ENCODE assay signal across 24 cellular contexts in the genomic region with DNA sequence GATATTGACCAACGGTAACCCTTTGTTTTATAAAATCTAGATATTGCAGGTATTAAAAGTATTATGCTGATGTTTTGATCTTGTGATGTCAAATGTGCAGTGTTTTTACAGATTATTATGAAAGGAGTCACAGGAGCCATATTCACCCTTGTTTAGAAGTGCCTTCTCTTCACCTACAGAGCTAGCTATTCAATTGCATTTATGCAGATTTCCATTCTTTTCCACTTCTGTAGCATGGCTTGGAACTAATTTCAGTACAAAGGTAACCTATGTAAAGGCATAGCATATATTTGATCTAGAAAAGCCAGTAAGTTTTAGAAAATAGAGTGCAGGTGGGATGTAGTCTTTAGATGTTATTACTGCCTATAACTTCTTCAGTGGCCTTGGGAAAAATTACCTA.
"Had no signal": no experiment of that assay in that cellular context is flagged by ENCODE, and none has a peak within 500 bp of the region (broad histone marks: within the 10 kb centered on the region; RNA-seq: fewer than 3 reads in every experiment).

No MANE protein-coding gene starts in this region.

- DNase-seq: colonic mucosa; cortex of kidney; dermis blood vessel endothelial cell; dorsolateral prefrontal cortex; effector CD4-positive, alpha-beta T cell; effector CD8-positive, alpha-beta T cell; effector memory CD4-positive, alpha-beta T cell; effector memory CD8-positive, alpha-beta T cell; endodermal cell; erythroblast; esophagus squamous epithelium; foreskin fibroblast; foreskin keratinocyte; foreskin melanocyte; gastrocnemius medialis; glutamatergic neuron; head of caudate nucleus; heart right ventricle had no signal

- H3K4me3 Mint-ChIP-seq: dendritic cell treated with granulocyte-macrophage colony-stimulating factor and Interleukin-4, amounts not matched to agents 40 ng/mL and 50 ng/mL, for 4 days; effector memory CD8-positive, alpha-beta T cell; endodermal cell had no signal

- H3K9me3 ChIP-seq: colonic mucosa, esophagus muscularis mucosa, esophagus squamous epithelium, gastrocnemius medialis, gastroesophageal sphincter, heart right ventricle had no signal

- H3K4me1 ChIP-seq: colonic mucosa, esophagus muscularis mucosa, esophagus squamous epithelium, gastrocnemius medialis, gastroesophageal sphincter, heart right ventricle had no signal

- H3K27me3 ChIP-seq: colonic mucosa, dorsolateral prefrontal cortex, esophagus muscularis mucosa, esophagus squamous epithelium, foreskin keratinocyte, gastrocnemius medialis, gastroesophageal sphincter, heart right ventricle had no signal

- H3K27ac ChIP-seq: colonic mucosa, coronary artery, dorsolateral prefrontal cortex, epithelial cell of prostate, esophagus muscularis mucosa, esophagus squamous epithelium, foreskin keratinocyte, gastrocnemius medialis, gastroesophageal sphincter, heart right ventricle had no signal

- H3K4me3 ChIP-seq: colonic mucosa, coronary artery, dorsolateral prefrontal cortex, esophagus muscularis mucosa, esophagus squamous epithelium, gastrocnemius medialis, gastroesophageal sphincter, heart right ventricle had no signal

- H3K9me3 Mint-ChIP-seq: dendritic cell treated with granulocyte-macrophage colony-stimulating factor and Interleukin-4, amounts not matched to agents 40 ng/mL and 50 ng/mL, for 4 days; effector memory CD8-positive, alpha-beta T cell; endodermal cell had no signal

- ATAC-seq: effector memory CD8-positive, alpha-beta T cell; esophagus mucosa; foreskin keratinocyte; gastrocnemius medialis; gastroesophageal sphincter; heart right ventricle had no signal

- H3K27ac Mint-ChIP-seq: dendritic cell treated with granulocyte-macrophage colony-stimulating factor and Interleukin-4, amounts not matched to agents 40 ng/mL and 50 ng/mL, for 4 days; effector memory CD8-positive, alpha-beta T cell; endodermal cell had no signal

- H3K36me3 ChIP-seq: colonic mucosa, esophagus muscularis mucosa, esophagus squamous epithelium, gastrocnemius medialis, gastroesophageal sphincter, heart right ventricle had no signal
